In the genomic region with DNA sequence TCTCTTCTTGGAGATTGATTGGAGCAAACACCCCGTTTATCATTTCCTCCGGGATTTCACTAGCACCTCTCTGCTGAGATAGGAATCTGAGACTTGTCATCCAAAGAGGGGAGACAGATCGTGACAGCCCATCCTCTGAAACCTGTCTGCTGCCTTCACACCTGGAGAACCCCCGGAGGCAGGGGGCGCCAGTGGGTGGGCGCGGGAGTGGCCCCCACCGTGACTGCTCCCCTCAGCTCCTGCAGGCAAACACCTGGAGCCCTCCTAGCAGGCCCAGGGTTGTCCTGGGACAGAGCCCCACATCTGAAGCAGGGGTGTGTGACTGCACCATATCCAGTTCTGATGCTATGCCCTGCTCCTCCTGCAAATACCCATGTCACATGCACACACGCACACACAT, we compare ENCODE assay signal across 13 cellular contexts.
DNase-seq lines count a peak whose midpoint lies in the region; ATAC-seq and TF ChIP-seq lines count a peak whose summit lies in the region.
"Had no signal": no experiment of that assay in that cellular context is flagged by ENCODE, and none has a peak within 500 bp of the region (broad histone marks: within the 10 kb centered on the region; RNA-seq: fewer than 3 reads in every experiment).

No MANE protein-coding gene starts in this region.

- no peaks in the 10 kb centered on the region; the same call in 1 of the 2 replicates for H3K27me3 ChIP-seq in H7 (ENCODE audit: control insufficient read depth, insufficient read depth, low read length)
- no peaks in the 10 kb centered on the region for H3K27me3 ChIP-seq in CD8-positive, alpha-beta T cell (ENCODE audit: insufficient read depth, low read length)

- no peak overlapping the region for H3K27ac ChIP-seq in CD8-positive, alpha-beta T cell (ENCODE audit: low read depth, low read length)
- H3K27ac ChIP-seq: A549 had no signal

- TF ChIP-seq CTCF in chondrocyte (IDR thresholded peaks at IDR 0.05) = no peak
- TF ChIP-seq CTCF in CD8-positive, alpha-beta T cell (IDR thresholded peaks at IDR 0.05) = no peak

- no peak for ATAC-seq in HG03095 (IDR thresholded peaks at IDR 0.05; ENCODE audit: unreplicated experiment)
- no peak for ATAC-seq in CD8-positive, alpha-beta T cell
- ATAC-seq: A549, GM12878 had no signal

- intact Hi-C loops in CD8-positive, alpha-beta T cell (cut with DNase I, micrococcal nuclease) = no loop called here

- CTCF ChIA-PET in CD8-positive, alpha-beta T cell (lab: Charles Lee) = no interaction called here

- H3K27ac Mint-ChIP-seq in chondrocyte (ENCODE audit: unreplicated experiment) = no peak overlapping the region
- H3K27ac Mint-ChIP-seq in CD8-positive, alpha-beta T cell = no peak overlapping the region

- H3K27me3 Mint-ChIP-seq in chondrocyte (ENCODE audit: low read depth) = peaks cover 13% of the 10 kb centered on the region
- H3K27me3 Mint-ChIP-seq in CD8-positive, alpha-beta T cell (ENCODE audit: low read depth) = peaks cover 7% of the 10 kb centered on the region

- POLR2A ChIA-PET in CD8-positive, alpha-beta T cell (lab: Charles Lee) = interaction anchor here (0.7 kb wide), 1 partner anchor 37 kb away, joined by 3 read pairs; no protein-coding TSS in a partner anchor

- H3K4me1 ChIP-seq in CD8-positive, alpha-beta T cell (ENCODE audit: insufficient read depth, low read length) = no peaks in the 10 kb centered on the region
- H3K4me1 ChIP-seq: A549 had no signal

- H3K4me3 ChIP-seq in H7 (ENCODE audit: insufficient read depth, low read depth, low read length) = no peak overlapping the region
- no peak overlapping the region for H3K4me3 ChIP-seq in CD8-positive, alpha-beta T cell (ENCODE audit: low read depth, low read length)
- H3K4me3 ChIP-seq: A549, GM12878 had no signal

- in situ Hi-C loops in G401 (cut with HindIII; ENCODE audit: low sequenced_read_pairs) = no loop called here

- no peak overlapping the region for H3K4me3 Mint-ChIP-seq in chondrocyte (ENCODE audit: unreplicated experiment)
- no peak overlapping the region for H3K4me3 Mint-ChIP-seq in CD8-positive, alpha-beta T cell

- no peaks in the 10 kb centered on the region for H3K36me3 Mint-ChIP-seq in chondrocyte (ENCODE audit: low read depth)
- H3K36me3 Mint-ChIP-seq in CD8-positive, alpha-beta T cell = no peaks in the 10 kb centered on the region

- H3K4me1 Mint-ChIP-seq in chondrocyte (ENCODE audit: low read depth) = no peaks in the 10 kb centered on the region
- H3K4me1 Mint-ChIP-seq in CD8-positive, alpha-beta T cell (ENCODE audit: low read depth) = no peaks in the 10 kb centered on the region

- no peaks in the 10 kb centered on the region for H3K36me3 ChIP-seq in H7 (replicated peaks; ENCODE audit: control insufficient read depth, insufficient read depth, low read length)
- H3K36me3 ChIP-seq in CD8-positive, alpha-beta T cell (ENCODE audit: insufficient read depth, low read length) = no peaks in the 10 kb centered on the region

- DNase-seq in H7 (peak; percentile 75), chondrocyte (ENCODE audit: low spot score) (peak; percentile 46), iPS-NIHi7 (ENCODE audit: extremely low spot score) (peak; percentile 42), AG20443 (ENCODE audit: low spot score) (no peak), G401 (ENCODE audit: low spot score) (no peak)
- DNase-seq in CD8-positive, alpha-beta T cell = no peak
- DNase-seq: DMS53, GOT3, IMR-90, KBM-7 had no signal

- H3K9me3 Mint-ChIP-seq in chondrocyte (ENCODE audit: low read depth) = peaks cover 9% of the 10 kb centered on the region
- no peaks in the 10 kb centered on the region for H3K9me3 Mint-ChIP-seq in CD8-positive, alpha-beta T cell

- H3K9me3 ChIP-seq in CD8-positive, alpha-beta T cell (ENCODE audit: low read length) = no peaks in the 10 kb centered on the region
- H3K9me3 ChIP-seq: A549 had no signal

Comparison
In these comparisons a context has a peak if more than half of its experiments do, and no peak if none do; other contexts are left out.
1. DNase-seq: peak in H7 (single experiment), chondrocyte (single experiment) and iPS-NIHi7 (single experiment); none in AG20443 (single experiment), CD8-positive, alpha-beta T cell (0 of 7) and G401 (single experiment).